Comparison of ENCODE assay signal across 8 cellular contexts in genomic region chr2:105744091-105744908, GRCh38. TPM values are rescaled to one million over a fixed set of nuclear protein-coding genes. Genes with fewer than 3 reads are reported as not detected.
A peak's percentile ranks its signal among the peaks of the same experiment; 100 is the strongest.
DNase-seq lines count a peak whose midpoint lies in the region; ATAC-seq and TF ChIP-seq lines count a peak whose summit lies in the region.

No MANE protein-coding gene starts in this region.

- H3K27me3 Mint-ChIP-seq in CD4-positive, CD25-positive, alpha-beta regulatory T cell, result no peaks in the 10 kb centered on the region
- peaks cover 11% of the 10 kb centered on the region for H3K27me3 Mint-ChIP-seq in neural progenitor cell (ENCODE audit: insufficient read depth, low read depth)

- peak; percentile 76 to 80 for ATAC-seq in CD4-positive, CD25-positive, alpha-beta regulatory T cell (ENCODE audit: low read depth in 2 of 2)
- peak; percentile 63 for ATAC-seq in HG03196 (IDR thresholded peaks at IDR 0.05; ENCODE audit: unreplicated experiment)
- ATAC-seq in aorta (ENCODE audit: low FRiP score), result peak; percentile 90

- H3K4me3 Mint-ChIP-seq in CD4-positive, CD25-positive, alpha-beta regulatory T cell, result peak overlapping the region; percentile 86 to 91 (median 89)
- H3K4me3 Mint-ChIP-seq in neural progenitor cell, result peak overlapping the region; percentile 90

- H3K36me3 Mint-ChIP-seq in CD4-positive, CD25-positive, alpha-beta regulatory T cell, result peaks cover 13% of the 10 kb centered on the region
- H3K36me3 Mint-ChIP-seq in neural progenitor cell, result peaks cover 17% of the 10 kb centered on the region

- H3K9ac ChIP-seq in neural progenitor cell, result no peak overlapping the region

- peaks cover 11% of the 10 kb centered on the region for H3F3A ChIP-seq in neural progenitor cell (ENCODE audit: low read depth)

- H3K4me3 ChIP-seq in CD4-positive, CD25-positive, alpha-beta regulatory T cell (ENCODE audit: low read depth, low read length), result peak overlapping the region; percentile 78
- peak overlapping the region; percentile 77 for H3K4me3 ChIP-seq in neural progenitor cell
- peak overlapping the region; percentile 97 to 100 for H3K4me3 ChIP-seq in aorta (ENCODE audit: low read length in 2 of 2)

- peaks cover 7% of the 10 kb centered on the region for H3K36me3 ChIP-seq in CD4-positive, CD25-positive, alpha-beta regulatory T cell (ENCODE audit: control insufficient read depth, insufficient read depth, low read length)
- H3K36me3 ChIP-seq in neural progenitor cell (no peaks in the 10 kb centered on the region), aorta (ENCODE audit: control insufficient read depth in 1 of 2, insufficient read depth in 2 of 2, low read length in 1 of 2) (no peaks in the 10 kb centered on the region)

- peak; percentile 70 to 72 (median 71) for DNase-seq in CD4-positive, CD25-positive, alpha-beta regulatory T cell
- DNase-seq in GM19238 (ENCODE audit: insufficient read length, low spot score), result peak; percentile 83
- DNase-seq in OCI-M1 (lab: John Stamatoyannopoulos, UW), result peak; percentile 68
- DNase-seq in activated gamma-delta T cell treated with Interleukin-2 at 50 U/mL for 16 hours, result peak; percentile 57
- peak; percentile 44 for DNase-seq in foreskin melanocyte
- DNase-seq in neural progenitor cell (ENCODE audit: low spot score), result peak; percentile 86
- peak; percentile 74 to 90 for DNase-seq in aorta

- TF ChIP-seq CTCF in neural progenitor cell (IDR thresholded peaks at IDR 0.05), result no peak

- WGBS in aorta, 2 donors, result 2 to 3% methylated on average over 28 to 75 of the region's 75 CpGs

- intact Hi-C loops in aorta (cut with DNase I), result loop anchor here in 1 of 2 donors (10.0 kb wide), 1 partner anchor 169 kb away; no protein-coding TSS in a partner anchor

- H3K27ac ChIP-seq in CD4-positive, CD25-positive, alpha-beta regulatory T cell (ENCODE audit: insufficient read depth, low read length, poor library complexity, severe bottlenecking), result peak overlapping the region; percentile 93
- H3K27ac ChIP-seq in neural progenitor cell, result no peak overlapping the region
- peak overlapping the region; percentile 59 to 67 for H3K27ac ChIP-seq in aorta (ENCODE audit: low read depth in 1 of 2, low read length in 2 of 2)

- H3K27ac Mint-ChIP-seq in CD4-positive, CD25-positive, alpha-beta regulatory T cell, result peak overlapping the region; percentile 89 to 97 (median 92)
- H3K27ac Mint-ChIP-seq in neural progenitor cell, result peak overlapping the region; percentile 96

- no peaks in the 10 kb centered on the region for H3K9me3 ChIP-seq in CD4-positive, CD25-positive, alpha-beta regulatory T cell (ENCODE audit: control insufficient read depth in 2 of 2, low read length in 2 of 2)
- H3K9me3 ChIP-seq in neural progenitor cell (ENCODE audit: low read depth) (no peaks in the 10 kb centered on the region), aorta (ENCODE audit: control insufficient read depth, low read length) (no peaks in the 10 kb centered on the region)

- peaks cover 77% of the 10 kb centered on the region for H3K4me1 ChIP-seq in CD4-positive, CD25-positive, alpha-beta regulatory T cell (ENCODE audit: control insufficient read depth, insufficient read depth, low read length, poor library complexity, severe bottlenecking)
- H3K4me1 ChIP-seq in neural progenitor cell (peaks cover 10% of the 10 kb centered on the region), aorta (ENCODE audit: control insufficient read depth in 1 of 2, insufficient read depth in 2 of 2, low read length in 2 of 2) (peaks cover 0 to 5% of the 10 kb centered on the region in 2 donors)

- H2AFZ ChIP-seq in neural progenitor cell (replicated peaks), result peak overlapping the region; percentile 81

- peaks cover 28 to 79% (median 69%) of the 10 kb centered on the region in 4 donors for H3K4me1 Mint-ChIP-seq in CD4-positive, CD25-positive, alpha-beta regulatory T cell
- peaks cover 36% of the 10 kb centered on the region for H3K4me1 Mint-ChIP-seq in neural progenitor cell

- H3K27me3 ChIP-seq in CD4-positive, CD25-positive, alpha-beta regulatory T cell (ENCODE audit: control insufficient read depth, insufficient read depth, low read length), result no peaks in the 10 kb centered on the region
- H3K27me3 ChIP-seq in neural progenitor cell, result peaks cover 33% of the 10 kb centered on the region
- peaks cover 0 to 1% of the 10 kb centered on the region in 2 donors for H3K27me3 ChIP-seq in aorta (ENCODE audit: control insufficient read depth in 1 of 2, insufficient read depth in 2 of 2, low read length in 1 of 2)

- peaks cover 39% of the 10 kb centered on the region for H4K20me1 ChIP-seq in neural progenitor cell (ENCODE audit: low read depth)

- peak overlapping the region; percentile 84 for H3K4me2 ChIP-seq in neural progenitor cell

- peaks cover 0 to 1% (median 0%) of the 10 kb centered on the region in 7 donors for H3K9me3 Mint-ChIP-seq in CD4-positive, CD25-positive, alpha-beta regulatory T cell
- H3K9me3 Mint-ChIP-seq in neural progenitor cell, result peaks cover 5% of the 10 kb centered on the region

- H3K79me2 ChIP-seq in neural progenitor cell (ENCODE audit: low read depth), result peaks cover 42% of the 10 kb centered on the region

RNA-seq across cellular contexts. Expression of gene NCK2, which starts 0.4 kb away (rescaled TPM):
- 167 TPM for total RNA-seq in CD4-positive, CD25-positive, alpha-beta regulatory T cell
- 10 to 100 TPM; 44.8 to 62.3 (median 58.6) TPM for polyA plus RNA-seq in CD4-positive, CD25-positive, alpha-beta regulatory T cell
- total RNA-seq in neural progenitor cell (ENCODE audit: low replicate concordance), result 26.2 and 32.8 TPM in 2 replicates
- 10 to 100 TPM; 38.9 to 44.6 TPM for total RNA-seq in aorta
- polyA plus RNA-seq in aorta, result 10 to 100 TPM; 28.8 to 42.9 TPM
